Comparison of ENCODE assay signal across 10 cellular contexts in genomic region chr6:32975886-32976285, GRCh38. TPM values are rescaled to one million over a fixed set of nuclear protein-coding genes. Genes with fewer than 3 reads are reported as not detected.
DNase-seq lines count a peak whose midpoint lies in the region; TF ChIP-seq lines count a peak whose summit lies in the region.
"Had no signal": no experiment of that assay in that cellular context is flagged by ENCODE, and none has a peak within 500 bp of the region (broad histone marks: within the 10 kb centered on the region; RNA-seq: fewer than 3 reads in every experiment).

No MANE protein-coding gene starts in this region.

- DNase-seq in cardiac muscle cell (ENCODE audit: low read depth in 1 of 2, low spot score in 1 of 2), result no peak
- no peak for DNase-seq in right atrium auricular region (ENCODE audit: low spot score)
- DNase-seq in activated T-helper 2 cell treated with anti-CD3 and anti-CD28 coated beads, Interferon-gamma antibody, Interleukin-2, Interleukin-4, amounts not matched to agents 10 μg/mL and 5 μg/mL and 100 μg/mL, durations not matched to agents 14 hours and 24 hours and 36 hours (ENCODE audit: low spot score), result no peak
- DNase-seq in immature natural killer cell, result no peak
- no peak for DNase-seq in amniotic stem cell (lab: John Stamatoyannopoulos, UW)
- DNase-seq in thyroid gland, result no peak
- no peak for DNase-seq in cerebellum (ENCODE audit: low spot score)
- no peak for DNase-seq in medulla oblongata (ENCODE audit: extremely low spot score)
- DNase-seq: activated gamma-delta T cell, substantia nigra had no signal

- H3K27ac Mint-ChIP-seq in activated T-helper 2 cell treated with anti-CD3 and anti-CD28 coated beads, Interferon-gamma antibody, Interleukin-2, Interleukin-4, amounts not matched to agents 10 μg/mL and 5 μg/mL and 100 μg/mL, durations not matched to agents 14 hours and 24 hours and 36 hours, result peak overlapping the region; percentile 3
- peak overlapping the region; percentile 86 to 100 (median 94) for H3K27ac Mint-ChIP-seq in immature natural killer cell

- H3K9me3 Mint-ChIP-seq in activated T-helper 2 cell treated with anti-CD3 and anti-CD28 coated beads, Interferon-gamma antibody, Interleukin-2, Interleukin-4, amounts not matched to agents 10 μg/mL and 5 μg/mL and 100 μg/mL, durations not matched to agents 14 hours and 24 hours and 36 hours, result no peaks in the 10 kb centered on the region
- peaks cover 0 to 2% (median 0%) of the 10 kb centered on the region in 6 donors for H3K9me3 Mint-ChIP-seq in immature natural killer cell

- WGBS in thyroid gland, 2 donors, result 60 to 76% methylated on average over 2 of the region's 2 CpGs

- peaks cover 8% of the 10 kb centered on the region for H3K4me1 ChIP-seq in cardiac muscle cell (ENCODE audit: low read depth)
- peaks cover 3 to 47% of the 10 kb centered on the region in 2 donors for H3K4me1 ChIP-seq in right atrium auricular region
- peaks cover 36 to 42% of the 10 kb centered on the region in 2 donors for H3K4me1 ChIP-seq in thyroid gland

- peak overlapping the region; percentile 6 for H3K4me3 ChIP-seq in cardiac muscle cell
- H3K4me3 ChIP-seq in right atrium auricular region, result no peak overlapping the region
- H3K4me3 ChIP-seq in thyroid gland (replicated peaks in 1 of 3), result no peak overlapping the region

- H3K36me3 ChIP-seq in cardiac muscle cell (peaks cover 63% of the 10 kb centered on the region), right atrium auricular region (peaks cover 86% of the 10 kb centered on the region), thyroid gland (peaks cover 74 to 86% of the 10 kb centered on the region in 2 donors)

- TF ChIP-seq POLR2A in thyroid gland (IDR thresholded peaks at IDR 0.05), result no peak

- no peaks in the 10 kb centered on the region for H3K27me3 Mint-ChIP-seq in activated T-helper 2 cell treated with anti-CD3 and anti-CD28 coated beads, Interferon-gamma antibody, Interleukin-2, Interleukin-4, amounts not matched to agents 10 μg/mL and 5 μg/mL and 100 μg/mL, durations not matched to agents 14 hours and 24 hours and 36 hours (ENCODE audit: low read depth)
- peaks cover 30 to 55% (median 34%) of the 10 kb centered on the region in 3 donors for H3K27me3 Mint-ChIP-seq in immature natural killer cell (ENCODE audit: low read depth in 3 of 3)

- peak overlapping the region; percentile 94 for H3K4me3 Mint-ChIP-seq in activated T-helper 2 cell treated with anti-CD3 and anti-CD28 coated beads, Interferon-gamma antibody, Interleukin-2, Interleukin-4, amounts not matched to agents 10 μg/mL and 5 μg/mL and 100 μg/mL, durations not matched to agents 14 hours and 24 hours and 36 hours (ENCODE audit: low read depth)
- peak overlapping the region; percentile 92 to 99 (median 95) for H3K4me3 Mint-ChIP-seq in immature natural killer cell

- TF ChIP-seq CTCF in cardiac muscle cell (IDR thresholded peaks at IDR 0.05; ENCODE audit: low read depth, low read length) (no peak), right atrium auricular region (IDR thresholded peaks at IDR 0.05) (no peak), thyroid gland (IDR thresholded peaks at IDR 0.05) (no peak)

- H3K27me3 ChIP-seq in cardiac muscle cell (no peaks in the 10 kb centered on the region), right atrium auricular region (no peaks in the 10 kb centered on the region), thyroid gland (no peaks in the 10 kb centered on the region)

- H3K27ac ChIP-seq in cardiac muscle cell (no peak overlapping the region), right atrium auricular region (no peak overlapping the region), thyroid gland (no peak overlapping the region)

- peaks cover 32% of the 10 kb centered on the region for H3K4me1 Mint-ChIP-seq in activated T-helper 2 cell treated with anti-CD3 and anti-CD28 coated beads, Interferon-gamma antibody, Interleukin-2, Interleukin-4, amounts not matched to agents 10 μg/mL and 5 μg/mL and 100 μg/mL, durations not matched to agents 14 hours and 24 hours and 36 hours (ENCODE audit: low read depth)
- peaks cover 68 to 77% of the 10 kb centered on the region in 2 donors for H3K4me1 Mint-ChIP-seq in immature natural killer cell

- peaks cover 97% of the 10 kb centered on the region for H3K36me3 Mint-ChIP-seq in activated T-helper 2 cell treated with anti-CD3 and anti-CD28 coated beads, Interferon-gamma antibody, Interleukin-2, Interleukin-4, amounts not matched to agents 10 μg/mL and 5 μg/mL and 100 μg/mL, durations not matched to agents 14 hours and 24 hours and 36 hours (ENCODE audit: low read depth)
- H3K36me3 Mint-ChIP-seq in immature natural killer cell, result peaks cover 61 to 88% (median 79%) of the 10 kb centered on the region in 3 donors

- no peaks in the 10 kb centered on the region for H3K9me3 ChIP-seq in cardiac muscle cell (ENCODE audit: low read depth)
- no peaks in the 10 kb centered on the region for H3K9me3 ChIP-seq in right atrium auricular region
- H3K9me3 ChIP-seq in thyroid gland, result no peaks in the 10 kb centered on the region

- intact Hi-C loops in activated T-helper 2 cell treated with anti-CD3 and anti-CD28 coated beads, Interferon-gamma antibody, Interleukin-2, Interleukin-4, amounts not matched to agents 10 μg/mL and 5 μg/mL and 100 μg/mL, durations not matched to agents 14 hours and 24 hours and 36 hours (cut with micrococcal nuclease), result no loop called here
- intact Hi-C loops in thyroid gland (cut with DNase I), result no loop called here

RNA-seq across cellular contexts. Expression of gene BRD2, which starts 7.5 kb away (rescaled TPM):
- 167 and 232 TPM in 2 replicates for total RNA-seq in cardiac muscle cell
- 137 and 166 TPM in 2 replicates for polyA plus RNA-seq in cardiac muscle cell
- 10 to 100 TPM; 56.9 to 91.1 TPM for total RNA-seq in right atrium auricular region
- total RNA-seq in activated T-helper 2 cell treated with anti-CD3 and anti-CD28 coated beads, Interferon-gamma antibody, Interleukin-2, Interleukin-4, amounts not matched to agents 10 μg/mL and 5 μg/mL and 100 μg/mL, durations not matched to agents 14 hours and 24 hours and 36 hours, result 295 and 306 TPM in 2 replicates
- polyA plus RNA-seq in immature natural killer cell, result 100 to 1,000 TPM in 1 of 3 donors, 10 to 100 TPM in 2; 29.8 to 119 (median 31.5) TPM
- total RNA-seq in thyroid gland, result 100 to 1,000 TPM; 206 to 282 (median 238) TPM
- 77.4 TPM for total RNA-seq in cerebellum

RNA-seq across cellular contexts. Expression of gene HLA-DMA, which starts 23.0 kb away (rescaled TPM):
- total RNA-seq in cardiac muscle cell (1.8 and 2.9 TPM in 2 replicates), right atrium auricular region (10 to 100 TPM in 1 of 2 donors, 1 to 10 TPM in 1; 9.2 to 15.4 TPM), thyroid gland (10 to 100 TPM; 10.7 to 41.5 (median 27.3) TPM), cerebellum (0.73 TPM)
- polyA plus RNA-seq in cardiac muscle cell (3.7 and 6.9 TPM in 2 replicates), immature natural killer cell (10 to 100 TPM; 39.2 to 78.7 (median 69.7) TPM)
- total RNA-seq in activated T-helper 2 cell treated with anti-CD3 and anti-CD28 coated beads, Interferon-gamma antibody, Interleukin-2, Interleukin-4, amounts not matched to agents 10 μg/mL and 5 μg/mL and 100 μg/mL, durations not matched to agents 14 hours and 24 hours and 36 hours, result 15.9 and 19.0 TPM in 2 replicates

RNA-seq across cellular contexts. Expression of gene HLA-DOA, which starts 33.5 kb away (rescaled TPM):
- total RNA-seq in cardiac muscle cell, result 0.25 and 0.74 TPM in 2 replicates
- 0.57 TPM in 1 of 2 replicates, not detected in the other for polyA plus RNA-seq in cardiac muscle cell
- total RNA-seq in right atrium auricular region, result 10 to 100 TPM in 1 of 2 donors, 1 to 10 TPM in 1; 2.6 to 15.6 TPM
- total RNA-seq in activated T-helper 2 cell treated with anti-CD3 and anti-CD28 coated beads, Interferon-gamma antibody, Interleukin-2, Interleukin-4, amounts not matched to agents 10 μg/mL and 5 μg/mL and 100 μg/mL, durations not matched to agents 14 hours and 24 hours and 36 hours, result 0.28 and 0.37 TPM in 2 replicates
- polyA plus RNA-seq in immature natural killer cell, result 1 to 10 TPM in 2 of 3 donors, under 1 TPM in 1; 0.37 to 5.2 (median 2.8) TPM
- total RNA-seq in thyroid gland, result 10 to 100 TPM in 3 of 4 donors, 1 to 10 TPM in 1; 2.0 to 85.9 (median 20.3) TPM
- 1.1 TPM for total RNA-seq in cerebellum

RNA-seq across cellular contexts. Expression of gene HLA-DMB, which starts 35.1 kb away (rescaled TPM):
- not detected in 2 replicates for total RNA-seq in cardiac muscle cell
- polyA plus RNA-seq in cardiac muscle cell, result not detected in 2 replicates
- total RNA-seq in right atrium auricular region, result 10 to 100 TPM in 1 of 2 donors, 1 to 10 TPM in 1; 3.6 to 12.9 TPM
- 1.3 and 1.4 TPM in 2 replicates for total RNA-seq in activated T-helper 2 cell treated with anti-CD3 and anti-CD28 coated beads, Interferon-gamma antibody, Interleukin-2, Interleukin-4, amounts not matched to agents 10 μg/mL and 5 μg/mL and 100 μg/mL, durations not matched to agents 14 hours and 24 hours and 36 hours
- polyA plus RNA-seq in immature natural killer cell, result 100 to 1,000 TPM in 1 of 3 donors, 10 to 100 TPM in 2; 38.3 to 104 (median 89.1) TPM
- 10 to 100 TPM; 34.7 to 82.9 (median 51.3) TPM for total RNA-seq in thyroid gland
- total RNA-seq in cerebellum, result 1.5 TPM
